20 cellular contexts compared by ENCODE assay signal in genomic region chr3:177257625-177258024, GRCh38.
"Had no signal": no experiment of that assay in that cellular context is flagged by ENCODE, and none has a peak within 500 bp of the region (broad histone marks: within the 10 kb centered on the region; RNA-seq: fewer than 3 reads in every experiment).

No MANE protein-coding gene starts in this region.

- H3K9me3 ChIP-seq: gastrocnemius medialis, lower lobe of right lung, pancreas, right lobe of liver, testis, tibial artery had no signal

- DNase-seq: cortex of kidney; effector memory CD8-positive, alpha-beta T cell; gastrocnemius medialis; head of caudate nucleus; kidney glomerular epithelial cell; left ventricle myocardium superior; lower lobe of right lung; natural killer cell; pancreas; stimulated activated CD4-positive, alpha-beta T cell treated with anti-CD3 and anti-CD28 coated beads, Interleukin-12 subunit alpha, Interleukin-12 subunit beta, amount 100 ng/mL, for 4 hours; stimulated activated CD4-positive, alpha-beta T cell treated with anti-CD3 and anti-CD28 coated beads, Interleukin-1b, Interleukin-23, amount 100 ng/mL, for 48 hours; stimulated activated CD4-positive, alpha-beta T cell treated with anti-CD3 and anti-CD28 coated beads, Interleukin-4, amount 100 ng/mL, for 1 hour; stimulated activated CD8-positive, alpha-beta memory T cell treated with anti-CD3 and anti-CD28 coated beads, Interleukin-4, amount 100 ng/mL, for 48 hours; stimulated activated naive CD4-positive, alpha-beta T cell treated with Interleukin-2 at 50 U/mL for 16 hours; substantia nigra; testis; tibial artery had no signal

- ATAC-seq: effector memory CD8-positive, alpha-beta T cell; gastrocnemius medialis; left ventricle myocardium superior; lower lobe of right lung; natural killer cell; pancreas; right lobe of liver had no signal

- H3K4me3 ChIP-seq: gastrocnemius medialis, hepatocyte, lower lobe of right lung, pancreas, right lobe of liver, smooth muscle cell, testis, tibial artery had no signal

- H3K27ac ChIP-seq: gastrocnemius medialis, hepatocyte, lower lobe of right lung, pancreas, right lobe of liver, testis, tibial artery had no signal

- H3K36me3 ChIP-seq: gastrocnemius medialis, lower lobe of right lung, pancreas, right lobe of liver, tibial artery had no signal

- FAIRE-seq: pancreas had no signal

- H3K27me3 ChIP-seq: gastrocnemius medialis, hepatocyte, pancreas, right lobe of liver, testis, tibial artery had no signal

- H3K4me1 ChIP-seq: gastrocnemius medialis, lower lobe of right lung, pancreas, right lobe of liver, testis, tibial artery had no signal
